Comparison of ENCODE assay signal across 1 cellular context in the genomic region with DNA sequence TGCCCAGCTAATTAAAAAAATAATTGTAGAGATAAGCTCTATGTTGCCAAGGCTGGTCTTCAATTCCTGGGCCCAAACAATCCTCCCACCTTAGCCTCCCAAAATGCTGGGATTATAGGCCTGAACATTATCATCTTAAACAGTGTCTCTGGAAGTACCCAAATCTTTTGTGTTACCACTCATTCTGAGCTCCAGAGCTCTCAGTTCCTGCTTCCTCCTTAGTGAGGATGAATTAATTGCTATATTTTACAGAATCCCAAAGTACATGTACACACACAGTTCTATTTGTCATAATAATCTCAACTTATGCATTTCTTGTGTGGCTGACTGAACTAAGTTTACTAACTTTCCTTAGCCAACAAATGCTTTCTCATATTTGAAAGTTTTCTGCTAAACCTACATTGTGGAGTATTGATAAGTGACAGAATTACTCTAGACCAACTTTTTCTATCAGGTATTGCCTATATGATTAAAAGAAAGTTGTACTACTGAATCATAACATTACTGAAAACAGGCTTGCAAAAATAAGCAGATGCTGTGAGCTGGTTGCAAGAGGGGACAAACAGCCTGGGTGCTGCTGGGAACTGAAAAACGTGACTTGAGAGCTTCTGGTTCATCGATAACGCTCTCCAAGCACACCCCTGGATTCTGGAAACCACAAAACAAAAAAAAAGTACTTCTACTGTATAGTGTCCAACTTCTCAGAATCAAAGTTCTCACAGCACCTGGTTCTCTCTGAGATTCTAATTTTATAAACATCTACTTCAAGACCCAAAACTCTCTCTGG.
TF ChIP-seq lines count a peak whose summit lies in the region.

No MANE protein-coding gene starts in this region.

TF ChIP-seq in SK-N-SH, 30 proteins besides CTCF, POLR2A, EP300 and RAD21 (continued from another document):
- TF ChIP-seq, protein P1, sequence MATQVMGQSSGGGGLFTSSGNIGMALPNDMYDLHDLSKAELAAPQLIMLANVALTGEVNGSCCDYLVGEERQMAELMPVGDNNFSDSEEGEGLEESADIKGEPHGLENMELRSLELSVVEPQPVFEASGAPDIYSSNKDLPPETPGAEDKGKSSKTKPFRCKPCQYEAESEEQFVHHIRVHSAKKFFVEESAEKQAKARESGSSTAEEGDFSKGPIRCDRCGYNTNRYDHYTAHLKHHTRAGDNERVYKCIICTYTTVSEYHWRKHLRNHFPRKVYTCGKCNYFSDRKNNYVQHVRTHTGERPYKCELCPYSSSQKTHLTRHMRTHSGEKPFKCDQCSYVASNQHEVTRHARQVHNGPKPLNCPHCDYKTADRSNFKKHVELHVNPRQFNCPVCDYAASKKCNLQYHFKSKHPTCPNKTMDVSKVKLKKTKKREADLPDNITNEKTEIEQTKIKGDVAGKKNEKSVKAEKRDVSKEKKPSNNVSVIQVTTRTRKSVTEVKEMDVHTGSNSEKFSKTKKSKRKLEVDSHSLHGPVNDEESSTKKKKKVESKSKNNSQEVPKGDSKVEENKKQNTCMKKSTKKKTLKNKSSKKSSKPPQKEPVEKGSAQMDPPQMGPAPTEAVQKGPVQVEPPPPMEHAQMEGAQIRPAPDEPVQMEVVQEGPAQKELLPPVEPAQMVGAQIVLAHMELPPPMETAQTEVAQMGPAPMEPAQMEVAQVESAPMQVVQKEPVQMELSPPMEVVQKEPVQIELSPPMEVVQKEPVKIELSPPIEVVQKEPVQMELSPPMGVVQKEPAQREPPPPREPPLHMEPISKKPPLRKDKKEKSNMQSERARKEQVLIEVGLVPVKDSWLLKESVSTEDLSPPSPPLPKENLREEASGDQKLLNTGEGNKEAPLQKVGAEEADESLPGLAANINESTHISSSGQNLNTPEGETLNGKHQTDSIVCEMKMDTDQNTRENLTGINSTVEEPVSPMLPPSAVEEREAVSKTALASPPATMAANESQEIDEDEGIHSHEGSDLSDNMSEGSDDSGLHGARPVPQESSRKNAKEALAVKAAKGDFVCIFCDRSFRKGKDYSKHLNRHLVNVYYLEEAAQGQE (IDR thresholded peaks at IDR 0.05; ENCODE audit: low read depth, low read length), result no peak
- no peak for TF ChIP-seq SIN3A (IDR thresholded peaks at IDR 0.05; ENCODE audit: borderline replicate concordance, low read depth, low read length)
